8 cellular contexts compared by ENCODE assay signal in genomic region chr10:70272925-70273316, GRCh38. TPM values are rescaled to one million over a fixed set of nuclear protein-coding genes. Genes with fewer than 3 reads are reported as not detected.
A peak's percentile ranks its signal among the peaks of the same experiment; 100 is the strongest.
DNase-seq lines count a peak whose midpoint lies in the region; ATAC-seq and TF ChIP-seq lines count a peak whose summit lies in the region.

No MANE protein-coding gene starts in this region.

- no peaks in the 10 kb centered on the region for H3K27me3 ChIP-seq in RWPE2 (ENCODE audit: insufficient read depth, poor library complexity, severe bottlenecking)
- H3K27me3 ChIP-seq in heart left ventricle: no peaks in the 10 kb centered on the region
- no peaks in the 10 kb centered on the region for H3K27me3 ChIP-seq in thyroid gland

- TF ChIP-seq POLR2A in heart left ventricle (IDR thresholded peaks at IDR 0.05): no peak
- no peak for TF ChIP-seq POLR2A in thyroid gland (IDR thresholded peaks at IDR 0.05)

- H3K9me3 ChIP-seq in RWPE2 (ENCODE audit: severe bottlenecking): peaks cover 2% of the 10 kb centered on the region
- H3K9me3 ChIP-seq in heart left ventricle: peaks cover 0 to 4% (median 0%) of the 10 kb centered on the region in 12 donors
- H3K9me3 ChIP-seq in thyroid gland: no peaks in the 10 kb centered on the region

- H3K4me3 ChIP-seq in RWPE2 (ENCODE audit: severe bottlenecking) (no peak overlapping the region), heart left ventricle (no peak overlapping the region), thyroid gland (replicated peaks in 1 of 3) (no peak overlapping the region)

- H3K27ac ChIP-seq in RWPE2 (ENCODE audit: poor library complexity, severe bottlenecking): no peak overlapping the region
- H3K27ac ChIP-seq in heart left ventricle: no peak overlapping the region
- no peak overlapping the region for H3K27ac ChIP-seq in thyroid gland
- H3K27ac ChIP-seq in substantia nigra (ENCODE audit: low read depth, low read length, poor library complexity, severe bottlenecking): no peak overlapping the region

- H3K27me3 Mint-ChIP-seq in activated naive CD8-positive, alpha-beta T cell treated with anti-CD3 and anti-CD28 coated beads, Interleukin-2, amount 10 ng/mL, durations not matched to agents 7 days and 5 days: peaks cover 2% of the 10 kb centered on the region
- no peaks in the 10 kb centered on the region for H3K27me3 Mint-ChIP-seq in activated naive CD8-positive, alpha-beta T cell treated with anti-CD3 and anti-CD28 coated beads for 36 hours

- peaks cover 2% of the 10 kb centered on the region for H3K9me3 Mint-ChIP-seq in activated naive CD8-positive, alpha-beta T cell treated with anti-CD3 and anti-CD28 coated beads, Interleukin-2, amount 10 ng/mL, durations not matched to agents 7 days and 5 days
- no peaks in the 10 kb centered on the region for H3K9me3 Mint-ChIP-seq in activated naive CD8-positive, alpha-beta T cell treated with anti-CD3 and anti-CD28 coated beads for 36 hours

- 19 to 31% (median 25%) methylated on average over 4 of the region's 4 CpGs for WGBS in heart left ventricle, 4 donors
- WGBS in thyroid gland, 2 donors: 20 to 23% methylated on average over 4 of the region's 4 CpGs

- no peaks in the 10 kb centered on the region for H3K36me3 Mint-ChIP-seq in activated naive CD8-positive, alpha-beta T cell treated with anti-CD3 and anti-CD28 coated beads, Interleukin-2, amount 10 ng/mL, durations not matched to agents 7 days and 5 days
- no peaks in the 10 kb centered on the region for H3K36me3 Mint-ChIP-seq in activated naive CD8-positive, alpha-beta T cell treated with anti-CD3 and anti-CD28 coated beads for 36 hours

- TF ChIP-seq CTCF in RWPE2 (IDR thresholded peaks at IDR 0.05; ENCODE audit: poor library complexity, severe bottlenecking) (peak; percentile 68), heart left ventricle (IDR thresholded peaks at IDR 0.05) (peak; percentile 29 to 64 (median 54)), thyroid gland (IDR thresholded peaks at IDR 0.05) (peak in 5 of 6 experiments; percentile 17 to 54 (median 35))

- DNase-seq in activated naive CD8-positive, alpha-beta T cell treated with anti-CD3 and anti-CD28 coated beads, Interleukin-2, amount 10 ng/mL, durations not matched to agents 7 days and 5 days: no peak
- DNase-seq in activated naive CD8-positive, alpha-beta T cell treated with anti-CD3 and anti-CD28 coated beads for 36 hours: no peak
- DNase-seq in RWPE2 (ENCODE audit: low spot score) (no peak), heart left ventricle (no peak), thyroid gland (no peak), substantia nigra (lab: John Stamatoyannopoulos, UW) (no peak), mesenteric fat pad (ENCODE audit: low spot score) (no peak)

- H3K27ac Mint-ChIP-seq in activated naive CD8-positive, alpha-beta T cell treated with anti-CD3 and anti-CD28 coated beads, Interleukin-2, amount 10 ng/mL, durations not matched to agents 7 days and 5 days: no peak overlapping the region
- no peak overlapping the region for H3K27ac Mint-ChIP-seq in activated naive CD8-positive, alpha-beta T cell treated with anti-CD3 and anti-CD28 coated beads for 36 hours

- H3K36me3 ChIP-seq in RWPE2 (ENCODE audit: low read depth) (no peaks in the 10 kb centered on the region), heart left ventricle (no peaks in the 10 kb centered on the region), thyroid gland (no peaks in the 10 kb centered on the region)

- POLR2A ChIA-PET in activated naive CD8-positive, alpha-beta T cell treated with anti-CD3 and anti-CD28 coated beads, Interleukin-2, amount 10 ng/mL, durations not matched to agents 7 days and 5 days (lab: Charles Lee): interaction anchor here (0.8 to 1.2 kb wide), 2 partner anchors 92 to 108 kb away, joined by 3 to 4 read pairs; no protein-coding TSS in a partner anchor

- intact Hi-C loops in heart left ventricle (cut with DNase I): loop anchor here in 7 of 10 donors (2.0 to 10.0 kb wide), 7 partner anchors 46 to 92 kb away; no protein-coding TSS in a partner anchor
- intact Hi-C loops in thyroid gland (cut with DNase I): no loop called here

- peaks cover under 1% of the 10 kb centered on the region for H3K4me1 ChIP-seq in RWPE2 (ENCODE audit: insufficient read depth, poor library complexity, severe bottlenecking)
- H3K4me1 ChIP-seq in heart left ventricle: peaks cover 0 to 16% (median 5%) of the 10 kb centered on the region in 12 donors
- H3K4me1 ChIP-seq in thyroid gland: no peaks in the 10 kb centered on the region

- H3K4me1 Mint-ChIP-seq in activated naive CD8-positive, alpha-beta T cell treated with anti-CD3 and anti-CD28 coated beads, Interleukin-2, amount 10 ng/mL, durations not matched to agents 7 days and 5 days: peaks cover 11% of the 10 kb centered on the region
- peaks cover 12% of the 10 kb centered on the region for H3K4me1 Mint-ChIP-seq in activated naive CD8-positive, alpha-beta T cell treated with anti-CD3 and anti-CD28 coated beads for 36 hours

- ATAC-seq in activated naive CD8-positive, alpha-beta T cell treated with anti-CD3 and anti-CD28 coated beads, Interleukin-2, amount 10 ng/mL, durations not matched to agents 7 days and 5 days (ENCODE audit: low read depth): peak; percentile 83
- ATAC-seq in HG02938 (IDR thresholded peaks at IDR 0.05; ENCODE audit: unreplicated experiment) (peak; percentile 76), RWPE2 (ENCODE audit: low read depth) (peak; percentile 55), heart left ventricle (peak in 2 of 4 donors; percentile 16 to 45)

- peak overlapping the region; percentile 37 for H3K4me3 Mint-ChIP-seq in activated naive CD8-positive, alpha-beta T cell treated with anti-CD3 and anti-CD28 coated beads, Interleukin-2, amount 10 ng/mL, durations not matched to agents 7 days and 5 days
- H3K4me3 Mint-ChIP-seq in activated naive CD8-positive, alpha-beta T cell treated with anti-CD3 and anti-CD28 coated beads for 36 hours: no peak overlapping the region

RNA-seq across cellular contexts. Expression of gene NPFFR1, which starts 10.9 kb away (rescaled TPM):
- under 1 TPM in 1 of 2 experiments, not detected in 1; 0.03 TPM for total RNA-seq in activated naive CD8-positive, alpha-beta T cell treated with anti-CD3 and anti-CD28 coated beads, Interleukin-2, amount 10 ng/mL, durations not matched to agents 7 days and 5 days
- not detected for total RNA-seq in activated naive CD8-positive, alpha-beta T cell treated with anti-CD3 and anti-CD28 coated beads for 36 hours
- total RNA-seq in heart left ventricle (under 1 TPM in 1 of 9 donors, not detected in 8; 0.52 TPM), thyroid gland (under 1 TPM in 3 of 4 donors, not detected in 1; under 0.01 to 0.13 (median 0.05) TPM), mesenteric fat pad (not detected)
- not detected for polyA plus RNA-seq in heart left ventricle

RNA-seq across cellular contexts. Expression of gene PPA1, which starts 39.7 kb away (rescaled TPM):
- 100 to 1,000 TPM; 107 to 110 TPM for total RNA-seq in activated naive CD8-positive, alpha-beta T cell treated with anti-CD3 and anti-CD28 coated beads, Interleukin-2, amount 10 ng/mL, durations not matched to agents 7 days and 5 days
- total RNA-seq in activated naive CD8-positive, alpha-beta T cell treated with anti-CD3 and anti-CD28 coated beads for 36 hours: 100 to 1,000 TPM; 388 to 397 TPM
- total RNA-seq in heart left ventricle (100 to 1,000 TPM in 3 of 9 donors, 10 to 100 TPM in 6; 61.1 to 151 (median 81.0) TPM), thyroid gland (100 to 1,000 TPM; 151 to 209 (median 185) TPM), mesenteric fat pad (338 TPM)
- polyA plus RNA-seq in heart left ventricle: 100 to 1,000 TPM in 1 of 2 donors, 10 to 100 TPM in 1; 89.5 to 143 TPM
